ENCODE assay signal across 8 cellular contexts in genomic region chr2:62195421-62196277, GRCh38. TPM values are rescaled to one million over a fixed set of nuclear protein-coding genes. Genes with fewer than 3 reads are reported as not detected.
DNase-seq lines count a peak whose midpoint lies in the region; ATAC-seq, FAIRE-seq and TF ChIP-seq lines count a peak whose summit lies in the region.

TSS of gene B3GNT2 (plus strand) at chr2:62196115. CDS start at chr2:62222221, 26,106 bp downstream.

- TF ChIP-seq CTCF in HFFc6 (IDR thresholded peaks at IDR 0.05) (no peak), WERI-Rb-1 (IDR thresholded peaks at IDR 0.05; ENCODE audit: low read depth, low read length) (no peak)

- no peaks in the 10 kb centered on the region for H3K36me3 Mint-ChIP-seq in HFFc6 (ENCODE audit: low read depth)

- H3K27ac ChIP-seq in WERI-Rb-1 (no peak within 1 kb of the TSS), skeletal muscle tissue (ENCODE audit: low read depth, low read length) (peak within 1 kb of the TSS; percentile 86)

- H3K9me3 Mint-ChIP-seq in HFFc6 = no peaks in the 10 kb centered on the region

- peaks cover 30% of the 10 kb centered on the region for H3K4me1 Mint-ChIP-seq in HFFc6 (ENCODE audit: low read depth)

- peak within 1 kb of the TSS; percentile 70 for H3K27ac Mint-ChIP-seq in HFFc6

- TF ChIP-seq POLR2A in GM12892 (IDR thresholded peaks at IDR 0.05; ENCODE audit: low read depth, low read length) = peak; percentile 88

- peak within 1 kb of the TSS; percentile 83 to 89 (median 87) for H3K9ac ChIP-seq in skeletal muscle tissue (ENCODE audit: low read depth in 1 of 3, low read length in 3 of 3)

- H3K4me1 ChIP-seq in skeletal muscle tissue (ENCODE audit: control insufficient read depth in 3 of 3, insufficient read depth in 3 of 3, low read length in 3 of 3) = peaks cover 3 to 21% (median 12%) of the 10 kb centered on the region in 3 donors

- H3K27me3 ChIP-seq in WERI-Rb-1 (ENCODE audit: insufficient read depth, low read depth, severe bottlenecking) (peaks cover 16% of the 10 kb centered on the region), skeletal muscle tissue (ENCODE audit: control insufficient read depth in 3 of 3, insufficient read depth in 3 of 3, low read length in 3 of 3) (no peaks in the 10 kb centered on the region)

- peak; percentile 71 for DNase-seq in GM12892 (ENCODE audit: insufficient read length)
- DNase-seq in HFFc6 = peak; percentile 46
- DNase-seq in NCI-H1105 treated with DMSO at 0.1 percent for 48 hours (lab: John Stamatoyannopoulos, UW) = peak; percentile 39
- peak; percentile 64 for DNase-seq in WERI-Rb-1
- DNase-seq in T47D (ENCODE audit: low read depth in 1 of 2, low spot score in 1 of 2) = peak; percentile 74 to 76

- peak within 1 kb of the TSS; percentile 90 for H3K4me3 Mint-ChIP-seq in HFFc6

- H3K4me3 ChIP-seq in WERI-Rb-1 (ENCODE audit: low read depth, low read length) = peak within 1 kb of the TSS; percentile 95
- peak within 1 kb of the TSS; percentile 83 for H3K4me3 ChIP-seq in iPS-18c (ENCODE audit: insufficient read depth, low read depth, low read length)
- peak within 1 kb of the TSS; percentile 82 to 85 (median 84) for H3K4me3 ChIP-seq in skeletal muscle tissue (ENCODE audit: low read length in 3 of 3)

- no peaks in the 10 kb centered on the region for H3K9me3 ChIP-seq in WERI-Rb-1 (ENCODE audit: severe bottlenecking)
- H3K9me3 ChIP-seq in iPS-18c (ENCODE audit: control insufficient read depth, insufficient read depth, low read length) = no peaks in the 10 kb centered on the region
- H3K9me3 ChIP-seq in skeletal muscle tissue (ENCODE audit: control insufficient read depth in 3 of 3, low read length in 3 of 3) = no peaks in the 10 kb centered on the region

- no peak for ATAC-seq in HG03469 (IDR thresholded peaks at IDR 0.05; ENCODE audit: unreplicated experiment)

- in situ Hi-C loops in T47D (cut with HindIII; ENCODE audit: low pct_unique_long_range_greater_than_20kb, low sequenced_read_pairs) = no loop called here

- H3K27me3 Mint-ChIP-seq in HFFc6 (ENCODE audit: insufficient read depth) = peaks cover 7% of the 10 kb centered on the region

- FAIRE-seq in GM12892 (lab: Jason Lieb, UNC) = peak; percentile 17

- H3K36me3 ChIP-seq in WERI-Rb-1 (no peaks in the 10 kb centered on the region), skeletal muscle tissue (ENCODE audit: control insufficient read depth in 3 of 3, insufficient read depth in 3 of 3, low read length in 3 of 3) (no peaks in the 10 kb centered on the region)

RNA-seq across cellular contexts. Expression of gene B3GNT2, which starts in this region (rescaled TPM):
- 65.4 TPM for polyA plus RNA-seq in GM12892 (2012; ENCODE audit: missing spikeins)
- total RNA-seq in HFFc6 (2021; fragmentation: NEBNext Ultra II Directional; extraction: Animal tissue kit (Norgen Biotek cat#: 25700)) = 10 to 100 TPM; 12.5 to 16.7 (median 15.1) TPM
- 11.0 TPM for total RNA-seq in skeletal muscle tissue
